In the genomic region with DNA sequence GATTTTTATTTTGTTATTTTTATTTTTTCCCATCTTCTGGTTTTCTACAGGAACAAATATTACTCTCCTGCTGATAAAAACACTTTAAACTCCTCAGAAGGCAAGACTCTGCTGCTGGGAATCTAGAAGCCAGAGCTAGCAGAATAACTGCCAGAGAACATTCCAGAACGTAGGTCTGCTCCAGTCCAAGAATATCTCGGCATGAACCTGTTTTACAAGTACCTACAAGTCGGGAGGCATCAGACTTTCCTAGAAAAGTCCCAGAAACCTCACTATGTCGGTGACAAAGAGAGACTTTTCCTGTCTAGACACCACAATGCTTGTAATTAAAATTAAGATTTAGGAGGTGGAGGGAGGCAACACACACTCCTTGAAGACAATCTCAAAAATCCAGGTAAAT, we compare ENCODE assay signal across 20 cellular contexts. TPM values are rescaled to one million over a fixed set of nuclear protein-coding genes. Genes with fewer than 3 reads are reported as not detected.
DNase-seq lines count a peak whose midpoint lies in the region; ATAC-seq and TF ChIP-seq lines count a peak whose summit lies in the region.
"Had no signal": no experiment of that assay in that cellular context is flagged by ENCODE, and none has a peak within 500 bp of the region (broad histone marks: within the 10 kb centered on the region; RNA-seq: fewer than 3 reads in every experiment).

No MANE protein-coding gene starts in this region.

- H4K5ac ChIP-seq in mesendoderm (ENCODE audit: low read length), result no peak overlapping the region

- no peaks in the 10 kb centered on the region for H3K9me3 ChIP-seq in cardiac muscle cell (ENCODE audit: low read depth)
- H3K9me3 ChIP-seq: testis had no signal

- no peak overlapping the region for H3K9ac ChIP-seq in mesendoderm (ENCODE audit: low read length)

- no CpG with 5 or more reads among the region's 4 CpGs for WGBS in mesendoderm (ENCODE audit: extremely low coverage, insufficient coverage, low lambda C conversion rate)

- H3K36me3 Mint-ChIP-seq in chondrocyte (ENCODE audit: low read depth), result peaks cover 3% of the 10 kb centered on the region
- peaks cover 7% of the 10 kb centered on the region for H3K36me3 Mint-ChIP-seq in type B pancreatic cell
- H3K36me3 Mint-ChIP-seq: activated CD4-positive, alpha-beta memory T cell treated with anti-CD3 and anti-CD28 coated beads for 36 hours; IgD-negative memory B cell had no signal

- DNase-seq in cardiac muscle cell (ENCODE audit: low read depth in 1 of 2, low spot score in 1 of 2), result no peak
- no peak for DNase-seq in left cardiac atrium
- no peak for DNase-seq in chondrocyte (ENCODE audit: low spot score)
- DNase-seq in mesendoderm, result no peak
- DNase-seq in type B pancreatic cell (ENCODE audit: extremely low spot score, unreplicated experiment), result no peak
- DNase-seq in stimulated activated naive CD8-positive, alpha-beta T cell treated with anti-CD3 and anti-CD28 coated beads, Interleukin-15, amount 100 ng/mL, for 72 hours, result no peak
- no peak for DNase-seq in HuH-7.5 (ENCODE audit: low spot score)
- DNase-seq: 8988T; activated CD4-positive, alpha-beta memory T cell treated with anti-CD3 and anti-CD28 coated beads for 36 hours; activated T-cell treated with anti-CD3 and anti-CD28 coated beads, Interleukin-2, amount 50 U/mL, for 48 hours; central memory CD4-positive, alpha-beta T cell; effector memory CD8-positive, alpha-beta T cell; stimulated activated CD4-positive, alpha-beta T cell treated with anti-CD3 and anti-CD28 coated beads, Interleukin-4, amount 100 ng/mL, for 1 hour; testis had no signal

- peaks cover 28% of the 10 kb centered on the region for H3K4me1 Mint-ChIP-seq in chondrocyte (ENCODE audit: low read depth)
- peaks cover 52% of the 10 kb centered on the region for H3K4me1 Mint-ChIP-seq in type B pancreatic cell (ENCODE audit: unreplicated experiment)
- peaks cover 7% of the 10 kb centered on the region for H3K4me1 Mint-ChIP-seq in stimulated activated naive CD8-positive, alpha-beta T cell treated with anti-CD3 and anti-CD28 coated beads, Interleukin-15, amount 100 ng/mL, for 72 hours

- no peak overlapping the region for H2BK120ac ChIP-seq in mesendoderm (ENCODE audit: low read depth, low read length)

- H3K4ac ChIP-seq in mesendoderm (ENCODE audit: low read depth, low read length), result peak overlapping the region; percentile 75

- intact Hi-C loops in left cardiac atrium (cut with DNase I), result no loop called here

- H3K18ac ChIP-seq in mesendoderm (ENCODE audit: low read length), result peak overlapping the region; percentile 15

- H2AK5ac ChIP-seq in mesendoderm (ENCODE audit: low read length), result no peak overlapping the region

- H3K4me3 Mint-ChIP-seq in chondrocyte (ENCODE audit: unreplicated experiment) (no peak overlapping the region), type B pancreatic cell (peak overlapping the region; percentile 49)
- H3K4me3 Mint-ChIP-seq in stimulated activated naive CD8-positive, alpha-beta T cell treated with anti-CD3 and anti-CD28 coated beads, Interleukin-15, amount 100 ng/mL, for 72 hours, result no peak overlapping the region
- H3K4me3 Mint-ChIP-seq: activated CD4-positive, alpha-beta memory T cell treated with anti-CD3 and anti-CD28 coated beads for 36 hours; activated naive CD8-positive, alpha-beta T cell treated with anti-CD3 and anti-CD28 coated beads, Interleukin-2, amount 50 U/mL, for 24 hours; effector memory CD8-positive, alpha-beta T cell; IgD-negative memory B cell had no signal

- H3K27ac Mint-ChIP-seq in chondrocyte (ENCODE audit: unreplicated experiment) (peak overlapping the region; percentile 54), type B pancreatic cell (peak overlapping the region; percentile 75)
- H3K27ac Mint-ChIP-seq in stimulated activated naive CD8-positive, alpha-beta T cell treated with anti-CD3 and anti-CD28 coated beads, Interleukin-15, amount 100 ng/mL, for 72 hours, result no peak overlapping the region
- H3K27ac Mint-ChIP-seq: activated CD4-positive, alpha-beta memory T cell treated with anti-CD3 and anti-CD28 coated beads for 36 hours; effector memory CD8-positive, alpha-beta T cell; IgD-negative memory B cell had no signal

- no peaks in the 10 kb centered on the region for H3K27me3 Mint-ChIP-seq in chondrocyte (ENCODE audit: low read depth)
- H3K27me3 Mint-ChIP-seq in type B pancreatic cell, result no peaks in the 10 kb centered on the region
- H3K27me3 Mint-ChIP-seq in stimulated activated naive CD8-positive, alpha-beta T cell treated with anti-CD3 and anti-CD28 coated beads, Interleukin-15, amount 100 ng/mL, for 72 hours, result no peaks in the 10 kb centered on the region
- H3K27me3 Mint-ChIP-seq: activated CD4-positive, alpha-beta memory T cell treated with anti-CD3 and anti-CD28 coated beads for 36 hours; activated naive CD8-positive, alpha-beta T cell treated with anti-CD3 and anti-CD28 coated beads, Interleukin-2, amount 50 U/mL, for 24 hours had no signal

- H3K4me3 ChIP-seq in cardiac muscle cell (no peak overlapping the region), mesendoderm (ENCODE audit: low read length) (no peak overlapping the region)
- H3K4me3 ChIP-seq: testis had no signal

- no peak for ATAC-seq in left cardiac atrium
- no peak for ATAC-seq in GM18909 (IDR thresholded peaks at IDR 0.05; ENCODE audit: poor library complexity, unreplicated experiment)
- ATAC-seq in stimulated activated naive CD8-positive, alpha-beta T cell treated with anti-CD3 and anti-CD28 coated beads, Interleukin-15, amount 100 ng/mL, for 72 hours, result no peak
- ATAC-seq: effector memory CD8-positive, alpha-beta T cell; Panc1; sciatic nerve had no signal

- no peak overlapping the region for H4K8ac ChIP-seq in mesendoderm (ENCODE audit: low read depth, low read length)

- H3K23ac ChIP-seq in mesendoderm (ENCODE audit: low read length), result no peak overlapping the region

- H3K4me1 ChIP-seq in cardiac muscle cell (ENCODE audit: low read depth) (peaks cover 38% of the 10 kb centered on the region), mesendoderm (ENCODE audit: control insufficient read depth, low read depth, low read length) (peaks cover 18% of the 10 kb centered on the region)

- H3K9me3 Mint-ChIP-seq in chondrocyte (ENCODE audit: low read depth) (no peaks in the 10 kb centered on the region), type B pancreatic cell (no peaks in the 10 kb centered on the region)
- no peaks in the 10 kb centered on the region for H3K9me3 Mint-ChIP-seq in stimulated activated naive CD8-positive, alpha-beta T cell treated with anti-CD3 and anti-CD28 coated beads, Interleukin-15, amount 100 ng/mL, for 72 hours
- H3K9me3 Mint-ChIP-seq: activated CD4-positive, alpha-beta memory T cell treated with anti-CD3 and anti-CD28 coated beads for 36 hours; activated naive CD8-positive, alpha-beta T cell treated with anti-CD3 and anti-CD28 coated beads, Interleukin-2, amount 50 U/mL, for 24 hours; effector memory CD8-positive, alpha-beta T cell; IgD-negative memory B cell had no signal

- peak overlapping the region; percentile 3 for H2BK15ac ChIP-seq in mesendoderm (replicated peaks; ENCODE audit: low read depth)

- peak overlapping the region; percentile 7 for H2BK5ac ChIP-seq in mesendoderm (ENCODE audit: low read length)

- no peak for TF ChIP-seq CTCF in cardiac muscle cell (IDR thresholded peaks at IDR 0.05; ENCODE audit: low read depth, low read length)
- no peak for TF ChIP-seq CTCF in chondrocyte (IDR thresholded peaks at IDR 0.05)
- no peak for TF ChIP-seq CTCF in type B pancreatic cell (conservative IDR thresholded peaks at IDR 0.05)

- H3K56ac ChIP-seq in mesendoderm (ENCODE audit: low read length), result peak overlapping the region; percentile 68

- H3K27me3 ChIP-seq in cardiac muscle cell (no peaks in the 10 kb centered on the region), mesendoderm (ENCODE audit: insufficient read depth, low read length, poor library complexity) (no peaks in the 10 kb centered on the region)
- H3K27me3 ChIP-seq: testis had no signal

- H3K4me2 ChIP-seq in mesendoderm (ENCODE audit: low read length), result no peak overlapping the region

- H3K27ac ChIP-seq in cardiac muscle cell (peak overlapping the region; percentile 80), mesendoderm (ENCODE audit: low read depth, low read length) (peak overlapping the region; percentile 4)
- H3K27ac ChIP-seq: testis had no signal

- H3K36me3 ChIP-seq in cardiac muscle cell, result peaks cover 1% of the 10 kb centered on the region
- H3K36me3 ChIP-seq in mesendoderm (ENCODE audit: control insufficient read depth, insufficient read depth, low read length), result no peaks in the 10 kb centered on the region

- H3K79me1 ChIP-seq in mesendoderm (ENCODE audit: low read length), result no peaks in the 10 kb centered on the region

- no peaks in the 10 kb centered on the region for H3K79me2 ChIP-seq in mesendoderm (ENCODE audit: control insufficient read depth, insufficient read depth, low read length)

RNA-seq across cellular contexts. Expression of a gene that starts 41.4 kb away (rescaled TPM):
- total RNA-seq in cardiac muscle cell (not detected in 2 replicates), left cardiac atrium (under 1 TPM in 1 of 2 donors, not detected in 1; 0.68 TPM), chondrocyte (not detected in 3 replicates), type B pancreatic cell (ENCODE audit: low replicate concordance) (0.85 and 6.3 TPM in 2 replicates)
- 0.34 TPM in 1 of 2 replicates, not detected in the other for polyA plus RNA-seq in cardiac muscle cell
- polyA plus RNA-seq in mesendoderm (2013, experiment 1 of 2), result 6.5 TPM
- polyA plus RNA-seq in mesendoderm (2013, experiment 2 of 2), result 5.7 TPM
- total RNA-seq: activated CD4-positive, alpha-beta memory T cell treated with anti-CD3 and anti-CD28 coated beads for 36 hours; sciatic nerve had no signal
- polyA plus RNA-seq: CD14-positive monocyte, IgD-negative memory B cell had no signal

RNA-seq across cellular contexts. Expression of a gene that starts 41.7 kb away (rescaled TPM):
- total RNA-seq in cardiac muscle cell (14.2 and 16.1 TPM in 2 replicates), left cardiac atrium (1 to 10 TPM; 5.5 to 5.6 TPM), chondrocyte (4.7 to 11.4 TPM (median 10.0 TPM) in 3 replicates), type B pancreatic cell (ENCODE audit: low replicate concordance) (7.2 and 16.6 TPM in 2 replicates)
- polyA plus RNA-seq in cardiac muscle cell, result 12.1 and 14.1 TPM in 2 replicates
- polyA plus RNA-seq in mesendoderm (2013, experiment 1 of 2), result 15.1 TPM
- polyA plus RNA-seq in mesendoderm (2013, experiment 2 of 2), result 16.2 TPM
- total RNA-seq: activated CD4-positive, alpha-beta memory T cell treated with anti-CD3 and anti-CD28 coated beads for 36 hours had no signal
- polyA plus RNA-seq: CD14-positive monocyte, IgD-negative memory B cell had no signal

Comparison
In these comparisons a context has a peak if more than half of its experiments do, and no peak if none do; other contexts are left out.
1. H3K27ac Mint-ChIP-seq: peak in chondrocyte (single experiment) and type B pancreatic cell (single experiment); none in stimulated activated naive CD8-positive, alpha-beta T cell treated with anti-CD3 and anti-CD28 coated beads, Interleukin-15, amount 100 ng/mL, for 72 hours (0 of 2).